In genomic region chr12:7151532-7151931, GRCh38 we compare ENCODE assay signal across 23 cellular contexts. TPM values are rescaled to one million over a fixed set of nuclear protein-coding genes. Genes with fewer than 3 reads are reported as not detected.
"Had no signal": no experiment of that assay in that cellular context is flagged by ENCODE, and none has a peak within 500 bp of the region (broad histone marks: within the 10 kb centered on the region; RNA-seq: fewer than 3 reads in every experiment).

No MANE protein-coding gene starts in this region.

- DNase-seq: cortex of kidney; dorsolateral prefrontal cortex; effector CD8-positive, alpha-beta T cell; heart right ventricle; hypothalamus; kidney glomerular epithelial cell; mesendoderm; naive thymus-derived CD4-positive, alpha-beta T cell; nephron progenitor cell; posterior cingulate gyrus; stimulated activated CD4-positive, alpha-beta T cell treated with anti-CD3 and anti-CD28 coated beads, Interleukin-4, amount 100 ng/mL, for 1 hour; stimulated activated CD8-positive, alpha-beta memory T cell treated with anti-CD3 and anti-CD28 coated beads, Interleukin-4, amount 100 ng/mL, for 48 hours; stimulated activated naive CD8-positive, alpha-beta T cell treated with anti-CD3 and anti-CD28 coated beads, Interleukin-15, Interleukin-2, amounts not matched to agents 100 U/mL and 50 U/mL, for 24 hours; tibial artery had no signal

- ATAC-seq: naive thymus-derived CD4-positive, alpha-beta T cell; stimulated activated effector memory CD8-positive, alpha-beta T cell treated with anti-CD3 and anti-CD28 coated beads, Interleukin-12 subunit alpha, Interleukin-12 subunit beta, amount 100 ng/mL, for 72 hours; stimulated activated naive CD8-positive, alpha-beta T cell treated with anti-CD3 and anti-CD28 coated beads, Interleukin-15, Interleukin-2, amounts not matched to agents 100 U/mL and 50 U/mL, for 24 hours had no signal

- H3K4me1 ChIP-seq: heart right ventricle had no signal

- H3K9me3 ChIP-seq: heart right ventricle, tibial artery, upper lobe of left lung, vagina had no signal

- H3K27me3 Mint-ChIP-seq: naive thymus-derived CD4-positive, alpha-beta T cell had no signal

- H3K4me3 Mint-ChIP-seq: naive thymus-derived CD4-positive, alpha-beta T cell; nephron progenitor cell; stimulated activated effector memory CD8-positive, alpha-beta T cell treated with anti-CD3 and anti-CD28 coated beads, Interleukin-12 subunit alpha, Interleukin-12 subunit beta, amount 100 ng/mL, for 72 hours had no signal

- H3K27ac ChIP-seq: heart right ventricle, tibial artery, vagina had no signal

- H3K27me3 ChIP-seq: dorsolateral prefrontal cortex, heart right ventricle, tibial artery, upper lobe of left lung, vagina had no signal

- H3K9me3 Mint-ChIP-seq: naive thymus-derived CD4-positive, alpha-beta T cell; nephron progenitor cell; stimulated activated effector memory CD8-positive, alpha-beta T cell treated with anti-CD3 and anti-CD28 coated beads, Interleukin-12 subunit alpha, Interleukin-12 subunit beta, amount 100 ng/mL, for 72 hours had no signal

- H3K4me3 ChIP-seq: dorsolateral prefrontal cortex, heart right ventricle, tibial artery, upper lobe of left lung, vagina had no signal

- H3K27ac Mint-ChIP-seq: naive thymus-derived CD4-positive, alpha-beta T cell; nephron progenitor cell; stimulated activated effector memory CD8-positive, alpha-beta T cell treated with anti-CD3 and anti-CD28 coated beads, Interleukin-12 subunit alpha, Interleukin-12 subunit beta, amount 100 ng/mL, for 72 hours had no signal

RNA-seq across cellular contexts. Expression of gene RBP5, which starts 22.8 kb away (rescaled TPM):
- total RNA-seq: fibroblast of lung, frontal cortex, lung microvascular endothelial cell, mononuclear cell, osteoblast, pulmonary artery endothelial cell had no signal
- polyA plus RNA-seq: fibroblast of lung; naive thymus-derived CD4-positive, alpha-beta T cell had no signal
